Comparison of ENCODE assay signal across 8 cellular contexts in the genomic region with DNA sequence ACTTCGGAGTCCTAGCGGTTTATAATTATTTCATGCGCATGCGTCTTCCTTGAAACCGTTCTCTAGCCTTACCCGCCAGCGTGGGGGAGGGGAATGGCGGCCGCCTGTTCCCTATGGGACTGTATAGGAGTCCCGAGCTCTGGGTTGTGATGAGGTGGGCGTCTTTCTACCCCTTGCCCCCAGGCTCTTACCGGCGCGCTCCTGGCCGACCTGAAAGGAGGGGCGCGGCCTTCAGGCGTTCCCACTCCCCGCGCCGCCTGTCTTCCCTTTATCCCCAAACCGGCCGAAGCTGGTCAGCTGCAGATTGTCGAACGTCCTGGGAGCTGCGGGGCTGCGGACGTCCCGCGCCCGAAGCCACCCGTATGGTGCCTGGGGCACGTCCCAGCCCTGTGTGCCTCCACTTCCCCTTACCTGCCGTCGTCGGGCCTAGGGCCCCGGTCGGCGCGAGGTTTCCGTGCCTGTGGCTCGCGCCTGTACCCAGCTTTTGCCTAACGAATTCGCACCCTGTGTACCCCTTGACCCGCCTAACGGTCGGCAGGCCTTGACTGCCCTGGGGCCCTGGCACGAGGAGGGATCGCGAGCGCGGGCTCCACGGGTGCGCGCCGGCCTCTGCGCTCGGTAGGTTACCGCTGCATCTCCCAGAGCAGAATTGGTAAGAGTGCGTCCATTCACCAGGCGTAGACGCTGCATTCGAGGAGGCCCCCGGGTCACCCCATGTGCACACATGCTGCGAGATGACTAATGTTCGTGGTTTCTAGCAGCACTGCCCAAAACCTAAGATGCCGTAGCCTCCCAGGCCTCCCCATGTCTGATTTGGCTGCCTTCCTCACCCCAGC. TPM values are rescaled to one million over a fixed set of nuclear protein-coding genes. Genes with fewer than 3 reads are reported as not detected.
DNase-seq lines count a peak whose midpoint lies in the region; ATAC-seq and TF ChIP-seq lines count a peak whose summit lies in the region.

No MANE protein-coding gene starts in this region.

- DNase-seq in AG04450 (ENCODE audit: low read depth, low spot score) = no peak
- DNase-seq in HS-27A (ENCODE audit: low read depth) = peak; percentile 47
- peak in 2 of 3 donors; percentile 47 to 60 for DNase-seq in right lobe of liver
- DNase-seq in stimulated activated CD8-positive, alpha-beta memory T cell treated with anti-CD3 and anti-CD28 coated beads, Interleukin-12 subunit alpha, Interleukin-12 subunit beta, amount 100 ng/mL, for 4 hours (ENCODE audit: low read depth) = peak; percentile 34

- POLR2A ChIA-PET in AG04450 (lab: Yijun Ruan, JAX) = interaction anchor here (0.6 to 2.1 kb wide), 35 partner anchors 9 to 1564 kb away, joined by 3 to 51 read pairs (median 4); partner anchors contain the start of genes CBY3, HNRNPAB, LTC4S and MAML1

- 4% methylated on average over 18 of the region's 68 CpGs for WGBS in right lobe of liver (ENCODE audit: insufficient coverage, low coverage, low lambda C conversion rate, missing lambda C conversion rate)

- H3K4me1 ChIP-seq in right lobe of liver = peaks cover 0 to 34% (median 17%) of the 10 kb centered on the region in 4 donors

- intact Hi-C loops in right lobe of liver (cut with DNase I) = no loop called here

- H3K4me3 ChIP-seq in AG04450 (ENCODE audit: low read depth, low read length) (peak overlapping the region; percentile 66), WI38 (ENCODE audit: low read depth, low read length) (peak overlapping the region; percentile 57), right lobe of liver (peak overlapping the region; percentile 92 to 97 (median 95))

- ATAC-seq in GM19351 (IDR thresholded peaks at IDR 0.05; ENCODE audit: unreplicated experiment) (peak; percentile 17), right lobe of liver (peak; percentile 22 to 40 (median 33)), GM18858 (IDR thresholded peaks at IDR 0.05; ENCODE audit: unreplicated experiment) (no peak)

- H3K36me3 ChIP-seq in right lobe of liver = peaks cover under 1 to 31% (median 18%) of the 10 kb centered on the region in 4 donors

- CTCF ChIA-PET in AG04450 (lab: Charles Lee) = interaction anchor here (0.7 to 1.8 kb wide), 5 partner anchors 9 to 139 kb away, joined by 3 to 11 read pairs (median 10); no protein-coding TSS in a partner anchor

- TF ChIP-seq CTCF in AG04450 (IDR thresholded peaks at IDR 0.05; ENCODE audit: low read depth, low read length) = peak; percentile 14; the same call in 1 of the 2 replicates
- TF ChIP-seq CTCF in WI38 (IDR thresholded peaks at IDR 0.05; ENCODE audit: low read depth, low read length) = no peak
- TF ChIP-seq CTCF in right lobe of liver (IDR thresholded peaks at IDR 0.05) = no peak

- H3K27me3 ChIP-seq in AG04450 (ENCODE audit: control insufficient read depth, insufficient read depth, low read length) (no peaks in the 10 kb centered on the region), right lobe of liver (no peaks in the 10 kb centered on the region)

- TF ChIP-seq POLR2A in right lobe of liver (IDR thresholded peaks at IDR 0.05) = no peak

- H3K27ac ChIP-seq in AG04450 (ENCODE audit: low read depth, low read length) (peak overlapping the region; percentile 94), cingulate gyrus (ENCODE audit: low read depth, low read length) (peak overlapping the region; percentile 98), right lobe of liver (peak overlapping the region; percentile 97 to 100 (median 99))

- peaks cover 4% of the 10 kb centered on the region; the same call in 1 of the 2 replicates for H3K9me3 ChIP-seq in AG04450 (ENCODE audit: control insufficient read depth, insufficient read depth, low read length)
- no peaks in the 10 kb centered on the region for H3K9me3 ChIP-seq in right lobe of liver

RNA-seq across cellular contexts. Expression of gene HNRNPH1, which starts 0.7 kb away (rescaled TPM):
- polyA plus RNA-seq in AG04450 (2011; rRNA removed) = 341 and 383 TPM in 2 replicates
- 664 and 722 TPM in 2 replicates for polyA minus RNA-seq in AG04450 (2011; rRNA and poly(A)+ RNA removed)
- 100 to 1,000 TPM; 140 to 305 (median 219) TPM for total RNA-seq in right lobe of liver

RNA-seq across cellular contexts. Expression of gene CBY3, which starts 56.7 kb away (rescaled TPM):
- not detected in 2 replicates for polyA plus RNA-seq in AG04450 (2011; rRNA removed)
- polyA minus RNA-seq in AG04450 (2011; rRNA and poly(A)+ RNA removed) = not detected in 2 replicates
- total RNA-seq in right lobe of liver = not detected
